ENCODE assay signal across 19 cellular contexts in the genomic region with DNA sequence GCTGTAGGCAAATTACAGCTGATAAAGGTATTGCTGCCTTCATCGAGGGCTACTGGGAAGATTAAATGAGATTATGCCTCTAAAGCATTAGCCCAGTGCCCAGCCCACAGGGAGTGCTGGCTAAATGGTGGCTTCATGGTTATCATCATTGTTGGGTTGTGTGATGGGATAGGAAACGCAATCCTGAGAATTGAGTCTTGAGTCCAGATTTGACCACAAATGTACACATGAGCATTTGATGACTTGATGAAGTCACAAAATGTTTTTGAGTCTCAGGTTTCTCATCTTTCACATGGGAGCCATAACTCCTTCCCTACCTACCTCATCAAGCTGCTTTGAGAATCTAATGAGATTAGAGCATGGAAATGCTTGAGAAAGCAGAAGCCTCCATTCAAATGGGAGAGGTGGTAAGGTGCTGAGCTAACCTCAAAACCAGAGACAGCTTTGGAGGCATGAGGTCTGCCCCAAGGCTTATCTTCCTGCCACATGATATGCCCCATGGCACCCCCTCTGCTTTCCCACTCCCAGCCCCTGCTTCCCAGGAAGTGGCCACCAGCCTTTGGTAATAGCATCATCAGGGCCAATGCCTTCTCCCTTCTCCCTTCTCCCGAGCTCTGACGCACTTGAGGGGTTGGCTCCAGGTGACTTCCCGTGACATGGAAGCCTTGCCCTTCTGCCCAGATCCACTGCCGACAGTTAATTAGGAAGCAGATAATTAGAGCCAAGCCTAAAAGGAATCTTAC.
DNase-seq lines count a peak whose midpoint lies in the region; ATAC-seq and TF ChIP-seq lines count a peak whose summit lies in the region.
"Had no signal": no experiment of that assay in that cellular context is flagged by ENCODE, and none has a peak within 500 bp of the region (broad histone marks: within the 10 kb centered on the region; RNA-seq: fewer than 3 reads in every experiment).

No MANE protein-coding gene starts in this region.

- H3K4me3 ChIP-seq in Karpas-422 (ENCODE audit: low read length) (no peak overlapping the region), coronary artery (no peak overlapping the region), tibial nerve (no peak overlapping the region), adrenal gland (no peak overlapping the region)

- H3K4me1 ChIP-seq in Karpas-422 (ENCODE audit: low read length) (peaks cover 52% of the 10 kb centered on the region), tibial nerve (peaks cover 0 to 6% (median 0%) of the 10 kb centered on the region in 4 donors), adrenal gland (replicated peaks in 1 of 2) (peaks cover 2 to 15% of the 10 kb centered on the region in 2 donors)

- no peaks in the 10 kb centered on the region for H3K27me3 Mint-ChIP-seq in activated T-cell treated with anti-CD3 and anti-CD28 coated beads, Interleukin-2, amount 50 U/mL, for 72 hours (ENCODE audit: low read depth)
- H3K27me3 Mint-ChIP-seq: CD8-positive, alpha-beta memory T cell had no signal

- 97% methylated on average over 6 of the region's 6 CpGs for WGBS in tibial nerve, 2 donors
- whole genome bisulfite sequencing in adrenal gland, 4 donors = 94 to 96% (median 96%) methylated on average over 6 of the region's 6 CpGs

- H3K27ac Mint-ChIP-seq in activated T-cell treated with anti-CD3 and anti-CD28 coated beads, Interleukin-2, amount 50 U/mL, for 72 hours = no peak overlapping the region
- no peak overlapping the region for H3K27ac Mint-ChIP-seq in stimulated activated effector memory CD8-positive, alpha-beta T cell treated with anti-CD3 and anti-CD28 coated beads, Interleukin-12 subunit alpha, Interleukin-12 subunit beta, amount 100 ng/mL, for 72 hours

- H3K9ac ChIP-seq in Karpas-422 (ENCODE audit: low read length) = no peak overlapping the region; the same call in 1 of the 2 replicates

- peak overlapping the region; percentile 48 for H3K4me2 ChIP-seq in Karpas-422 (ENCODE audit: low read depth, low read length, poor library complexity, severe bottlenecking)

- no peak for TF ChIP-seq POLR2A in tibial nerve (IDR thresholded peaks at IDR 0.05)
- no peak for TF ChIP-seq POLR2A in adrenal gland (IDR thresholded peaks at IDR 0.05)

- no peak for TF ChIP-seq EP300 in tibial nerve (IDR thresholded peaks at IDR 0.05)

- H3K9me3 ChIP-seq in Karpas-422 (ENCODE audit: low read length) (no peaks in the 10 kb centered on the region), tibial nerve (no peaks in the 10 kb centered on the region), adrenal gland (replicated peaks in 1 of 3) (no peaks in the 10 kb centered on the region)

- no peaks in the 10 kb centered on the region for H4K20me1 ChIP-seq in Karpas-422 (ENCODE audit: insufficient read depth, low read depth, low read length)

- H3K9me2 ChIP-seq in Karpas-422 (replicated peaks; ENCODE audit: insufficient read depth, low read length) = no peaks in the 10 kb centered on the region

- H3K36me3 ChIP-seq in Karpas-422 (ENCODE audit: insufficient read depth, low read length) = peaks cover 17% of the 10 kb centered on the region; the same call in 1 of the 2 replicates
- peaks cover 0 to 46% (median 0%) of the 10 kb centered on the region in 3 donors for H3K36me3 ChIP-seq in tibial nerve
- H3K36me3 ChIP-seq in adrenal gland (replicated peaks in 1 of 2) = no peaks in the 10 kb centered on the region

- DNase-seq in activated T-cell treated with anti-CD3 and anti-CD28 coated beads, Interleukin-2, amount 50 U/mL, for 72 hours = no peak
- DNase-seq in activated T-cell treated with anti-CD3 and anti-CD28 coated beads, Interleukin-2, amount 50 U/mL, for 1 hour = no peak
- DNase-seq in Karpas-422 (no peak), coronary artery (ENCODE audit: low spot score) (peak; percentile 22), hepatic stellate cell (ENCODE audit: low spot score) (no peak), tibial nerve (ENCODE audit: low spot score in 2 of 2) (no peak), adrenal gland (no peak)
- no peak for DNase-seq in stimulated activated effector memory CD8-positive, alpha-beta T cell treated with anti-CD3 and anti-CD28 coated beads, Interleukin-12 subunit alpha, Interleukin-12 subunit beta, amount 100 ng/mL, for 72 hours (ENCODE audit: low spot score in 2 of 2)
- DNase-seq: Calu3; CD8-positive, alpha-beta memory T cell; KBM-7; NCI-H1105; NCI-H146; NCI-H2029; NCI-H2227 treated with DMSO at 0.1 percent for 48 hours; NCI-H510A; NK-92 treated with Interleukin-12 subunit alpha and Interleukin-12 subunit beta, amount 100 ng/mL, for 24 hours had no signal

- ATAC-seq in activated T-cell treated with anti-CD3 and anti-CD28 coated beads, Interleukin-2, amount 50 U/mL, for 72 hours (replicated peaks in 1 of 2) = no peak
- ATAC-seq in stimulated activated effector memory CD8-positive, alpha-beta T cell treated with anti-CD3 and anti-CD28 coated beads, Interleukin-12 subunit alpha, Interleukin-12 subunit beta, amount 100 ng/mL, for 72 hours = no peak
- ATAC-seq: Panc1 had no signal

- no peak overlapping the region for H2AFZ ChIP-seq in Karpas-422 (ENCODE audit: low read length)

- H3K9me3 Mint-ChIP-seq in activated T-cell treated with anti-CD3 and anti-CD28 coated beads, Interleukin-2, amount 50 U/mL, for 72 hours = no peaks in the 10 kb centered on the region
- no peaks in the 10 kb centered on the region for H3K9me3 Mint-ChIP-seq in stimulated activated effector memory CD8-positive, alpha-beta T cell treated with anti-CD3 and anti-CD28 coated beads, Interleukin-12 subunit alpha, Interleukin-12 subunit beta, amount 100 ng/mL, for 72 hours
- H3K9me3 Mint-ChIP-seq: CD8-positive, alpha-beta memory T cell had no signal

- H3K27ac ChIP-seq in Karpas-422 (ENCODE audit: low read length) (peak overlapping the region; percentile 93), coronary artery (no peak overlapping the region), tibial nerve (no peak overlapping the region), adrenal gland (no peak overlapping the region)
- H3K27ac ChIP-seq: C4-2B had no signal

- TF ChIP-seq CTCF in coronary artery (IDR thresholded peaks at IDR 0.05) (no peak), tibial nerve (IDR thresholded peaks at IDR 0.05) (no peak), adrenal gland (IDR thresholded peaks at IDR 0.05) (no peak)

- peaks cover 58% of the 10 kb centered on the region for H3K4me1 Mint-ChIP-seq in activated T-cell treated with anti-CD3 and anti-CD28 coated beads, Interleukin-2, amount 50 U/mL, for 72 hours (ENCODE audit: low read depth)
- H3K4me1 Mint-ChIP-seq in stimulated activated effector memory CD8-positive, alpha-beta T cell treated with anti-CD3 and anti-CD28 coated beads, Interleukin-12 subunit alpha, Interleukin-12 subunit beta, amount 100 ng/mL, for 72 hours = peaks cover 60% of the 10 kb centered on the region

- H3K27me3 ChIP-seq in Karpas-422 (ENCODE audit: low read length) (no peaks in the 10 kb centered on the region), tibial nerve (no peaks in the 10 kb centered on the region), adrenal gland (no peaks in the 10 kb centered on the region)

- intact Hi-C loops in adrenal gland (cut with DNase I) = no loop called here

- H3K79me2 ChIP-seq in Karpas-422 (ENCODE audit: low read length) = peaks cover 7% of the 10 kb centered on the region; the same call in 1 of the 2 replicates

- peaks cover 0 to 8% of the 10 kb centered on the region in 2 donors for H3K36me3 Mint-ChIP-seq in activated T-cell treated with anti-CD3 and anti-CD28 coated beads, Interleukin-2, amount 50 U/mL, for 72 hours (ENCODE audit: insufficient read depth in 2 of 2)
- H3K36me3 Mint-ChIP-seq in stimulated activated effector memory CD8-positive, alpha-beta T cell treated with anti-CD3 and anti-CD28 coated beads, Interleukin-12 subunit alpha, Interleukin-12 subunit beta, amount 100 ng/mL, for 72 hours = peaks cover 55% of the 10 kb centered on the region

- peak overlapping the region; percentile 5 to 42 for H3K4me3 Mint-ChIP-seq in activated T-cell treated with anti-CD3 and anti-CD28 coated beads, Interleukin-2, amount 50 U/mL, for 72 hours
- peak overlapping the region; percentile 32 for H3K4me3 Mint-ChIP-seq in stimulated activated effector memory CD8-positive, alpha-beta T cell treated with anti-CD3 and anti-CD28 coated beads, Interleukin-12 subunit alpha, Interleukin-12 subunit beta, amount 100 ng/mL, for 72 hours
- H3K4me3 Mint-ChIP-seq: CD8-positive, alpha-beta memory T cell had no signal
